ENCODE assay signal across 1 cellular context in the genomic region with DNA sequence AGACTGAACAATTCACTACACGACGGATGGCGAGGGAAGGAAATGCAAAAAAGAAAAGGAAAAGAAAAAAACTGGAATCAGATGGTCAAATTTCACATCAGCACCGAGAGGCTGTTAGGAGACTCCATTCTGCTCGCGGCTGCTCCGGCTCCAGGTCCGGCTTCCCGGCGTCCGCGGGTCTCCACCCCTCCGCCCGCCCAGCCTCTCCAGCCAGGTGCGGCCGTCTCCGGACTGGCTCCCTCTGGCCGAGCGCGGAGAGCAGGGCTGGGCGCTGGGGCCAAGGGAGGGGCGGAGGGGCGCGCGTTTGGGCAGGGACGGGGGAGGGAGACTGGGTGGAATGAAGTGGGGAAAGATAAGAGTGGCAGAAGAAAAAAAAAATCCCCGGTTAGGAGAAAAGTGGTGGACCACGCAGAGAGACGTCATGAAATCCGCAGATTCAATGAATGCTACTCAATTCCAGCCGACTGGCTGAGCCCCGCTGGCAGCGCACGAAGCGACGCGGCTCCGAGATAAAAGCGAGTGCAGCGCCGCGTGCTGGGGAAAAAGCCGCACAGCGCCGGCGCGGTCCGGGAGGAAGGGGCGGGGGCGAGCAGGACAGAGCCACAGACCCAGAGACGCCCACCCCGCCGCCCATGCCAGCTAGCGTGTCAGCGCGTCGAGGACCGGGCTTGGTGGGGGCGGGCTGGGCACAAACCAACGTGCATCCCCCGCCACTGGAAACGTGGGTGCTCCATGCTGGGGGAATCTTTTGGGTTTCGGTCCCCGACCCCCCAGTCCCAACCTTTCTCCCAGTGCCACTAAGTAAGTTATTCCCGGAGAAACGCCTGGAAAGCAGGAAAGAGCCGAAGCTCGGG.
TF ChIP-seq lines count a peak whose summit lies in the region.

A gene with protein sequence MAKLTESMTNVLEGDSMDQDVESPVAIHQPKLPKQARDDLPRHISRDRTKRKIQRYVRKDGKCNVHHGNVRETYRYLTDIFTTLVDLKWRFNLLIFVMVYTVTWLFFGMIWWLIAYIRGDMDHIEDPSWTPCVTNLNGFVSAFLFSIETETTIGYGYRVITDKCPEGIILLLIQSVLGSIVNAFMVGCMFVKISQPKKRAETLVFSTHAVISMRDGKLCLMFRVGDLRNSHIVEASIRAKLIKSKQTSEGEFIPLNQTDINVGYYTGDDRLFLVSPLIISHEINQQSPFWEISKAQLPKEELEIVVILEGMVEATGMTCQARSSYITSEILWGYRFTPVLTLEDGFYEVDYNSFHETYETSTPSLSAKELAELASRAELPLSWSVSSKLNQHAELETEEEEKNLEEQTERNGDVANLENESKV (minus strand): TSS at position 517 of the 854 bp plus-strand sequence. CDS start 75,775 bp downstream, outside the sequence.

TF ChIP-seq in WTC11, 78 proteins besides CTCF, POLR2A, EP300 and RAD21 (continued from another document):
- TF ChIP-seq, protein P1, sequence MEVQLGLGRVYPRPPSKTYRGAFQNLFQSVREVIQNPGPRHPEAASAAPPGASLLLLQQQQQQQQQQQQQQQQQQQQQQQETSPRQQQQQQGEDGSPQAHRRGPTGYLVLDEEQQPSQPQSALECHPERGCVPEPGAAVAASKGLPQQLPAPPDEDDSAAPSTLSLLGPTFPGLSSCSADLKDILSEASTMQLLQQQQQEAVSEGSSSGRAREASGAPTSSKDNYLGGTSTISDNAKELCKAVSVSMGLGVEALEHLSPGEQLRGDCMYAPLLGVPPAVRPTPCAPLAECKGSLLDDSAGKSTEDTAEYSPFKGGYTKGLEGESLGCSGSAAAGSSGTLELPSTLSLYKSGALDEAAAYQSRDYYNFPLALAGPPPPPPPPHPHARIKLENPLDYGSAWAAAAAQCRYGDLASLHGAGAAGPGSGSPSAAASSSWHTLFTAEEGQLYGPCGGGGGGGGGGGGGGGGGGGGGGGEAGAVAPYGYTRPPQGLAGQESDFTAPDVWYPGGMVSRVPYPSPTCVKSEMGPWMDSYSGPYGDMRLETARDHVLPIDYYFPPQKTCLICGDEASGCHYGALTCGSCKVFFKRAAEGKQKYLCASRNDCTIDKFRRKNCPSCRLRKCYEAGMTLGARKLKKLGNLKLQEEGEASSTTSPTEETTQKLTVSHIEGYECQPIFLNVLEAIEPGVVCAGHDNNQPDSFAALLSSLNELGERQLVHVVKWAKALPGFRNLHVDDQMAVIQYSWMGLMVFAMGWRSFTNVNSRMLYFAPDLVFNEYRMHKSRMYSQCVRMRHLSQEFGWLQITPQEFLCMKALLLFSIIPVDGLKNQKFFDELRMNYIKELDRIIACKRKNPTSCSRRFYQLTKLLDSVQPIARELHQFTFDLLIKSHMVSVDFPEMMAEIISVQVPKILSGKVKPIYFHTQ (CRISPR knock-in tag; IDR thresholded peaks at IDR 0.05): no peak
- TF ChIP-seq ESRRA (CRISPR knock-in tag; IDR thresholded peaks at IDR 0.05; ENCODE audit: borderline replicate concordance) (no peak), FOXP1 (CRISPR knock-in tag; IDR thresholded peaks at IDR 0.05; ENCODE audit: borderline replicate concordance) (0 out of 2 replicates have a peak, but pooled peaks have one; percentile 41), ZNF232 (CRISPR knock-in tag; IDR thresholded peaks at IDR 0.05) (peak; percentile 57; the same call in 1 of the 2 replicates)
- TF ChIP-seq, protein P2, sequence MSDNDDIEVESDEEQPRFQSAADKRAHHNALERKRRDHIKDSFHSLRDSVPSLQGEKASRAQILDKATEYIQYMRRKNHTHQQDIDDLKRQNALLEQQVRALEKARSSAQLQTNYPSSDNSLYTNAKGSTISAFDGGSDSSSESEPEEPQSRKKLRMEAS (CRISPR knock-in tag; IDR thresholded peaks at IDR 0.05): peak; percentile 81; the same call in 1 of the 2 replicates
- TF ChIP-seq, protein P3, sequence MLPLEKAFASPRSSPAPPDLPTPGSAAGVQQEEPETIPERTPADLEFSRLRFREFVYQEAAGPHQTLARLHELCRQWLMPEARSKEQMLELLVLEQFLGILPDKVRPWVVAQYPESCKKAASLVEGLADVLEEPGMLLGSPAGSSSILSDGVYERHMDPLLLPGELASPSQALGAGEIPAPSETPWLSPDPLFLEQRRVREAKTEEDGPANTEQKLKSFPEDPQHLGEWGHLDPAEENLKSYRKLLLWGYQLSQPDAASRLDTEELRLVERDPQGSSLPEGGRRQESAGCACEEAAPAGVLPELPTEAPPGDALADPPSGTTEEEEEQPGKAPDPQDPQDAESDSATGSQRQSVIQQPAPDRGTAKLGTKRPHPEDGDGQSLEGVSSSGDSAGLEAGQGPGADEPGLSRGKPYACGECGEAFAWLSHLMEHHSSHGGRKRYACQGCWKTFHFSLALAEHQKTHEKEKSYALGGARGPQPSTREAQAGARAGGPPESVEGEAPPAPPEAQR (CRISPR knock-in tag; IDR thresholded peaks at IDR 0.05): no peak
